In the genomic region with DNA sequence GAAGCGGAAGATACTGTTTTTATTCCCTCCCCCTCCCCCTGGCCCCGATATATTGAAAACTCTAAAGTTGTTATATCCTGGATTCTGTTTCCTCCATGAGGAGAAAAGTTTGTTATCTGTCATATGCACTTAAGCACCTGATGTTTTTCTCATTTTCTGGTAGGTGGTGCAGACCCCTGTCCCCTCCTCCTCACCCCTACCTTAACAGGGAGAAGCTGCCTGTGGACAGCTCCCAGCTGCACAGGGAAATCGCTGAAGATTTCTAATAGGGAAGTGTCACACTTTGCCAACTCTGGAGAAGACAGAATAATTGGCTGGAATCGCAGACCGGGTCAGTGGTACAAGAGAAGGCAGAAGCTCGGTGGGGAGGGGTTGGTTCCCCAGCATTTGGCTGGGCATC, we compare ENCODE assay signal across 34 cellular contexts. TPM values are rescaled to one million over a fixed set of nuclear protein-coding genes. Genes with fewer than 3 reads are reported as not detected.
A peak's percentile ranks its signal among the peaks of the same experiment; 100 is the strongest.
DNase-seq lines count a peak whose midpoint lies in the region; ATAC-seq, FAIRE-seq and TF ChIP-seq lines count a peak whose summit lies in the region.
"Had no signal": no experiment of that assay in that cellular context is flagged by ENCODE, and none has a peak within 500 bp of the region (broad histone marks: within the 10 kb centered on the region; RNA-seq: fewer than 3 reads in every experiment).

No MANE protein-coding gene starts in this region.

- no peaks in the 10 kb centered on the region for H3K9me3 ChIP-seq in CD4-positive, alpha-beta T cell (ENCODE audit: control insufficient read depth, low read length)
- no peaks in the 10 kb centered on the region for H3K9me3 ChIP-seq in pancreas
- H3K9me3 ChIP-seq: A549, esophagus squamous epithelium, left lung, ovary had no signal

- no peak overlapping the region for H3K4me3 ChIP-seq in pancreas
- H3K4me3 ChIP-seq: A549, cardiac muscle cell, esophagus squamous epithelium, left lung, ovary, SK-N-MC had no signal

- FAIRE-seq in pancreas (lab: Jason Lieb, UNC): no peak
- FAIRE-seq: A549, D721Med, frontal cortex had no signal

- no peak for ATAC-seq in activated CD8-positive, alpha-beta T cell treated with anti-CD3 and anti-CD28 coated beads, Interleukin-2, amount 10 ng/mL, durations not matched to agents 7 days and 5 days
- no peak for ATAC-seq in activated CD8-positive, alpha-beta T cell treated with anti-CD3 and anti-CD28 coated beads for 36 hours
- ATAC-seq in CD4-positive, alpha-beta T cell (ENCODE audit: poor library complexity): no peak
- no peak for ATAC-seq in activated T-helper 17 cell treated with anti-CD3 and anti-CD28 coated beads, Interleukin-2, amount 50 U/mL, for 72 hours (replicated peaks)
- ATAC-seq in pancreas (no peak), GM19455 (IDR thresholded peaks at IDR 0.05; ENCODE audit: unreplicated experiment) (no peak)
- ATAC-seq: left lung; right cardiac atrium; stimulated activated naive CD8-positive, alpha-beta T cell treated with anti-CD3 and anti-CD28 coated beads, Interleukin-15, amount 100 ng/mL, for 72 hours had no signal

- H3K4me1 Mint-ChIP-seq in activated CD8-positive, alpha-beta T cell treated with anti-CD3 and anti-CD28 coated beads, Interleukin-2, amount 10 ng/mL, durations not matched to agents 7 days and 5 days (ENCODE audit: low read depth): peaks cover 77% of the 10 kb centered on the region
- peaks cover 68% of the 10 kb centered on the region for H3K4me1 Mint-ChIP-seq in activated CD8-positive, alpha-beta T cell treated with anti-CD3 and anti-CD28 coated beads for 36 hours (ENCODE audit: low read depth)
- peaks cover 66% of the 10 kb centered on the region for H3K4me1 Mint-ChIP-seq in CD4-positive, alpha-beta T cell (ENCODE audit: low read depth)
- peaks cover 35% of the 10 kb centered on the region for H3K4me1 Mint-ChIP-seq in activated T-helper 17 cell treated with anti-CD3 and anti-CD28 coated beads, Interleukin-2, amount 50 U/mL, for 72 hours
- H3K4me1 Mint-ChIP-seq: naive B cell had no signal

- no peak overlapping the region for H3K27ac ChIP-seq in CD4-positive, alpha-beta T cell (ENCODE audit: low read depth, low read length)
- H3K27ac ChIP-seq in pancreas: peak overlapping the region; percentile 30 to 97 (median 96)
- H3K27ac ChIP-seq: cardiac muscle cell, ovary, RWPE1, SK-N-MC had no signal

- no peak for TF ChIP-seq CTCF in activated CD8-positive, alpha-beta T cell treated with anti-CD3 and anti-CD28 coated beads for 36 hours (IDR thresholded peaks at IDR 0.05)
- TF ChIP-seq CTCF in CD4-positive, alpha-beta T cell (IDR thresholded peaks at IDR 0.05): no peak
- TF ChIP-seq CTCF in pancreas (IDR thresholded peaks at IDR 0.05): no peak

- DNase-seq in activated CD8-positive, alpha-beta T cell treated with anti-CD3 and anti-CD28 coated beads, Interleukin-2, amount 10 ng/mL, durations not matched to agents 7 days and 5 days: no peak
- no peak for DNase-seq in activated CD8-positive, alpha-beta T cell treated with anti-CD3 and anti-CD28 coated beads for 36 hours
- DNase-seq in CD4-positive, alpha-beta T cell: no peak
- DNase-seq in pancreas: no peak
- DNase-seq in DMS153 treated with DMSO at 0.1 percent for 48 hours (lab: John Stamatoyannopoulos, UW; ENCODE audit: unreplicated experiment): no peak
- no peak for DNase-seq in NCI-H345 (lab: John Stamatoyannopoulos, UW)
- DNase-seq: activated CD4-positive, alpha-beta T cell treated with anti-CD3 and anti-CD28 coated beads, Interleukin-2, amount 50 U/mL, for 4 hours; activated gamma-delta T cell; amygdala; cortex of kidney; EL; esophagus squamous epithelium; HCEC 1CT; hippocampal formation; left lung; naive B cell; NCI-H1694; NCI-H774; ovary; stimulated activated CD4-positive, alpha-beta T cell treated with anti-CD3 and anti-CD28 coated beads, Interleukin-12 subunit alpha, Interleukin-12 subunit beta, amount 100 ng/mL, for 4 hours; stimulated activated CD4-positive, alpha-beta T cell treated with anti-CD3 and anti-CD28 coated beads, Interleukin-4, amount 100 ng/mL, for 24 hours; stimulated activated naive CD8-positive, alpha-beta T cell treated with anti-CD3 and anti-CD28 coated beads, Interleukin-15, amount 100 ng/mL, for 72 hours; trophoblast cell had no signal

- no peak overlapping the region for H3K4me3 Mint-ChIP-seq in activated CD8-positive, alpha-beta T cell treated with anti-CD3 and anti-CD28 coated beads, Interleukin-2, amount 10 ng/mL, durations not matched to agents 7 days and 5 days
- H3K4me3 Mint-ChIP-seq in activated CD8-positive, alpha-beta T cell treated with anti-CD3 and anti-CD28 coated beads for 36 hours: no peak overlapping the region
- H3K4me3 Mint-ChIP-seq in CD4-positive, alpha-beta T cell: no peak overlapping the region
- H3K4me3 Mint-ChIP-seq in activated T-helper 17 cell treated with anti-CD3 and anti-CD28 coated beads, Interleukin-2, amount 50 U/mL, for 72 hours: peak overlapping the region; percentile 71
- H3K4me3 Mint-ChIP-seq: B cell, naive B cell, WTC11 had no signal

- 67 to 68% methylated on average over 6 of the region's 6 CpGs for WGBS in pancreas, 2 donors

- CTCF ChIA-PET in activated CD8-positive, alpha-beta T cell treated with anti-CD3 and anti-CD28 coated beads, Interleukin-2, amount 10 ng/mL, durations not matched to agents 7 days and 5 days (lab: Charles Lee): interaction anchor here (1.4 to 2.3 kb wide), 2 partner anchors 45 to 59 kb away, joined by 4 to 6 read pairs; a partner anchor contains a TSS
- CTCF ChIA-PET in activated CD8-positive, alpha-beta T cell treated with anti-CD3 and anti-CD28 coated beads for 36 hours (lab: Charles Lee): interaction anchor here (1.1 to 3.0 kb wide), 5 partner anchors 12 to 59 kb away, joined by 4 to 9 read pairs (median 5); a partner anchor contains a TSS
- CTCF ChIA-PET in CD4-positive, alpha-beta T cell (lab: Charles Lee): interaction anchor here (0.9 to 3.6 kb wide), 3 partner anchors 40 to 129 kb away, joined by 4 to 18 read pairs (median 4); no protein-coding TSS in a partner anchor

- no peaks in the 10 kb centered on the region for H3K36me3 ChIP-seq in pancreas
- H3K36me3 ChIP-seq: cardiac muscle cell, esophagus squamous epithelium, left lung, ovary had no signal

- H3K27ac Mint-ChIP-seq in activated CD8-positive, alpha-beta T cell treated with anti-CD3 and anti-CD28 coated beads, Interleukin-2, amount 10 ng/mL, durations not matched to agents 7 days and 5 days: peak overlapping the region; percentile 89
- no peak overlapping the region for H3K27ac Mint-ChIP-seq in activated CD8-positive, alpha-beta T cell treated with anti-CD3 and anti-CD28 coated beads for 36 hours
- H3K27ac Mint-ChIP-seq in CD4-positive, alpha-beta T cell: peak overlapping the region; percentile 86
- H3K27ac Mint-ChIP-seq in activated T-helper 17 cell treated with anti-CD3 and anti-CD28 coated beads, Interleukin-2, amount 50 U/mL, for 72 hours: peak overlapping the region; percentile 90
- H3K27ac Mint-ChIP-seq: B cell had no signal

- H3K9me3 Mint-ChIP-seq in activated CD8-positive, alpha-beta T cell treated with anti-CD3 and anti-CD28 coated beads, Interleukin-2, amount 10 ng/mL, durations not matched to agents 7 days and 5 days (ENCODE audit: insufficient read depth): no peaks in the 10 kb centered on the region
- no peaks in the 10 kb centered on the region for H3K9me3 Mint-ChIP-seq in activated CD8-positive, alpha-beta T cell treated with anti-CD3 and anti-CD28 coated beads for 36 hours
- H3K9me3 Mint-ChIP-seq in CD4-positive, alpha-beta T cell: no peaks in the 10 kb centered on the region
- H3K9me3 Mint-ChIP-seq in activated T-helper 17 cell treated with anti-CD3 and anti-CD28 coated beads, Interleukin-2, amount 50 U/mL, for 72 hours: no peaks in the 10 kb centered on the region
- H3K9me3 Mint-ChIP-seq: stimulated activated naive CD8-positive, alpha-beta T cell treated with anti-CD3 and anti-CD28 coated beads, Interleukin-15, amount 100 ng/mL, for 72 hours; WTC11 had no signal

- POLR2A ChIA-PET in activated CD8-positive, alpha-beta T cell treated with anti-CD3 and anti-CD28 coated beads, Interleukin-2, amount 10 ng/mL, durations not matched to agents 7 days and 5 days (lab: Charles Lee): interaction anchor here (0.8 to 4.4 kb wide), 4 partner anchors 15 to 154 kb away, joined by 4 to 64 read pairs (median 4); a partner anchor contains a TSS
- POLR2A ChIA-PET in activated CD8-positive, alpha-beta T cell treated with anti-CD3 and anti-CD28 coated beads for 36 hours (lab: Charles Lee): interaction anchor here (0.6 to 14.3 kb wide), 3 partner anchors 33 to 69 kb away, joined by 3 to 135 read pairs (median 5); a partner anchor contains a TSS
- POLR2A ChIA-PET in CD4-positive, alpha-beta T cell (lab: Charles Lee): interaction anchor here (0.7 to 17.8 kb wide), 8 partner anchors 19 to 58 kb away, joined by 3 to 278 read pairs (median 4); a partner anchor contains a TSS

- intact Hi-C loops in activated CD8-positive, alpha-beta T cell treated with anti-CD3 and anti-CD28 coated beads for 36 hours (cut with micrococcal nuclease): loop anchor here (5.0 kb wide), 1 partner anchor 39 kb away; no protein-coding TSS in a partner anchor
- intact Hi-C loops in CD4-positive, alpha-beta T cell (cut with DNase I, micrococcal nuclease): loop anchor here (5.0 kb wide), 1 partner anchor 36 kb away; no protein-coding TSS in a partner anchor
- intact Hi-C loops in pancreas (cut with DNase I): loop anchor here in 1 of 3 donors (10.0 kb wide), 1 partner anchor 47 kb away; a partner anchor contains a TSS

- H3K27me3 ChIP-seq in CD4-positive, alpha-beta T cell (ENCODE audit: control insufficient read depth, insufficient read depth, low read length): no peaks in the 10 kb centered on the region
- H3K27me3 ChIP-seq in pancreas: no peaks in the 10 kb centered on the region
- H3K27me3 ChIP-seq: cardiac muscle cell, esophagus squamous epithelium, left lung, ovary had no signal

- H3K27me3 Mint-ChIP-seq in activated CD8-positive, alpha-beta T cell treated with anti-CD3 and anti-CD28 coated beads, Interleukin-2, amount 10 ng/mL, durations not matched to agents 7 days and 5 days (ENCODE audit: low read depth): peaks cover 3% of the 10 kb centered on the region
- H3K27me3 Mint-ChIP-seq in activated CD8-positive, alpha-beta T cell treated with anti-CD3 and anti-CD28 coated beads for 36 hours: no peaks in the 10 kb centered on the region
- no peaks in the 10 kb centered on the region for H3K27me3 Mint-ChIP-seq in CD4-positive, alpha-beta T cell
- no peaks in the 10 kb centered on the region for H3K27me3 Mint-ChIP-seq in activated T-helper 17 cell treated with anti-CD3 and anti-CD28 coated beads, Interleukin-2, amount 50 U/mL, for 72 hours
- H3K27me3 Mint-ChIP-seq: B cell; naive B cell; stimulated activated naive CD8-positive, alpha-beta T cell treated with anti-CD3 and anti-CD28 coated beads, Interleukin-15, amount 100 ng/mL, for 72 hours had no signal

- H3K4me1 ChIP-seq in pancreas: peaks cover 64 to 70% (median 66%) of the 10 kb centered on the region in 3 donors

- H3K36me3 Mint-ChIP-seq in activated CD8-positive, alpha-beta T cell treated with anti-CD3 and anti-CD28 coated beads, Interleukin-2, amount 10 ng/mL, durations not matched to agents 7 days and 5 days (ENCODE audit: low read depth): peaks cover 1% of the 10 kb centered on the region
- no peaks in the 10 kb centered on the region for H3K36me3 Mint-ChIP-seq in activated CD8-positive, alpha-beta T cell treated with anti-CD3 and anti-CD28 coated beads for 36 hours (ENCODE audit: low read depth)
- H3K36me3 Mint-ChIP-seq in CD4-positive, alpha-beta T cell (ENCODE audit: low read depth): no peaks in the 10 kb centered on the region
- no peaks in the 10 kb centered on the region for H3K36me3 Mint-ChIP-seq in activated T-helper 17 cell treated with anti-CD3 and anti-CD28 coated beads, Interleukin-2, amount 50 U/mL, for 72 hours (ENCODE audit: low read depth)
- H3K36me3 Mint-ChIP-seq: naive B cell, WTC11 had no signal

RNA-seq across cellular contexts. Expression of a gene that starts 45.3 kb away (rescaled TPM):
- total RNA-seq in activated CD8-positive, alpha-beta T cell treated with anti-CD3 and anti-CD28 coated beads, Interleukin-2, amount 10 ng/mL, durations not matched to agents 7 days and 5 days: 10 to 100 TPM; 44.5 to 47.6 TPM
- total RNA-seq in activated CD8-positive, alpha-beta T cell treated with anti-CD3 and anti-CD28 coated beads for 36 hours: 10 to 100 TPM; 34.4 to 40.5 TPM
- 100 to 1,000 TPM; 419 to 449 TPM for total RNA-seq in CD4-positive, alpha-beta T cell
- total RNA-seq in activated T-helper 17 cell treated with anti-CD3 and anti-CD28 coated beads, Interleukin-2, amount 50 U/mL, for 72 hours: 10 to 100 TPM; 33.1 to 40.8 TPM
- total RNA-seq in pancreas: 100 to 1,000 TPM in 3 of 6 donors, 10 to 100 TPM in 3; 65.9 to 157 (median 99.0) TPM
- 10 to 100 TPM; 33.1 to 45.8 TPM for polyA plus RNA-seq in pancreas
